In the genomic region with DNA sequence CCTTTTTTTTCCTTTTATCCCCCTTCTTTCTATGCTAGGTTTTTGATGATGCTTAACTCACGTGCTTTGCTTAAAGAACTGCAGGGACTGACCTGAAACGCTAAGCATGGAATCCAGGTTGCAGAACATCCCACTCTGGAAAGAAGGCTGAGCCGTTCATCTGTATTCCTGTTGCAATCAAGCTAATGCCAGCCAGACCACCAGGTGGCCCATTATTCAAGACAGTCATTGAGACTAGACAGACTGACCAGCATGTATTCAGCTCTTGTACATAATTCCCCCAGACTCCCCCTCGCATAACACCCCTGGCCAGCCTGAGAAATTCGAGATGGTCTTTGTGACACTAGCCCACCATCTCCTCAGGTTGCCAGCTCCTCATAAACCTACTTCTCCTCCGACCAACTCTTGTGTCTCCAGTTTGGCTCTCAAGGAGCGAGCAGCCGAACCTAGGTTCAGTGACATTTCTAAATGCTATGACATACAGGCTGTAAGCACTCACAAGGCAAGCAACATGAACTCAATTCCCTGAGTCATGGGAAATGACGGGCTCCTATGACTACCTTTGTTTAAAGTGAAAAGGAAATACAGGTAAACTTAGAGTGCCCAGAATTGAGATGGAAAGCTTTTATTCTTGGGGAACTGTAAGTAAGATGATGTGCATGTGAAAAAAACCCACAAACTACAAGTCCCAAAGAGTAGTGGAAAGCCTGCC, we compare ENCODE assay signal across 16 cellular contexts.
A peak's percentile ranks its signal among the peaks of the same experiment; 100 is the strongest.
DNase-seq lines count a peak whose midpoint lies in the region; ATAC-seq and TF ChIP-seq lines count a peak whose summit lies in the region.
"Had no signal": no experiment of that assay in that cellular context is flagged by ENCODE, and none has a peak within 500 bp of the region (broad histone marks: within the 10 kb centered on the region; RNA-seq: fewer than 3 reads in every experiment).

No MANE protein-coding gene starts in this region.

- no peak for ATAC-seq in mucosa of descending colon

- intact Hi-C loops in testis (cut with DNase I; ENCODE audit: low total_unique reads), result no loop called here
- intact Hi-C loops in spleen (cut with DNase I; ENCODE audit: low total_unique reads), result no loop called here
- intact Hi-C loops in mucosa of descending colon (cut with DNase I, micrococcal nuclease), result no loop called here

- H3K27me3 ChIP-seq in testis, result no peaks in the 10 kb centered on the region
- no peaks in the 10 kb centered on the region for H3K27me3 ChIP-seq in spleen (replicated peaks in 1 of 7)
- H3K27me3 ChIP-seq: pancreas had no signal

- H3K36me3 ChIP-seq in testis (ENCODE audit: low read depth, missing control alignments) (no peaks in the 10 kb centered on the region), spleen (no peaks in the 10 kb centered on the region), mucosa of descending colon (ENCODE audit: low read depth) (no peaks in the 10 kb centered on the region)
- H3K36me3 ChIP-seq: pancreas had no signal

- TF ChIP-seq POLR2A in testis (IDR thresholded peaks at IDR 0.05) (no peak), spleen (IDR thresholded peaks at IDR 0.05) (no peak)

- H3K4me3 ChIP-seq in epithelial cell of proximal tubule (ENCODE audit: low read depth, low read length), result no peak overlapping the region
- no peak overlapping the region for H3K4me3 ChIP-seq in testis
- H3K4me3 ChIP-seq in spleen, result no peak overlapping the region
- H3K4me3 ChIP-seq in mucosa of descending colon, result no peak overlapping the region
- H3K4me3 ChIP-seq: pancreas had no signal

- DNase-seq in SHP77 (lab: John Stamatoyannopoulos, UW) (peak; percentile 8 to 51), SHP77 treated with DMSO at 0.1 percent for 48 hours (lab: John Stamatoyannopoulos, UW) (no peak), SK-MEL-5 (ENCODE audit: low read depth, low spot score) (peak; percentile 59), epithelial cell of proximal tubule (ENCODE audit: low read depth) (no peak), testis (peak; percentile 25), spleen (no peak), NCI-H2107 treated with DMSO at 0.1 percent for 48 hours (lab: John Stamatoyannopoulos, UW; ENCODE audit: unreplicated experiment) (no peak), mucosa of descending colon (no peak)
- DNase-seq: activated CD4-positive, alpha-beta T cell treated with anti-CD3 and anti-CD28 coated beads for 1 hour; activated T-cell treated with anti-CD3 and anti-CD28 coated beads for 4 hours; cortex of kidney; midbrain; NCI-H226; OCI-M1; pancreas; small intestine had no signal

- peak; percentile 34 for TF ChIP-seq CTCF in epithelial cell of proximal tubule (conservative IDR thresholded peaks at IDR 0.05; ENCODE audit: low read depth, low read length)
- TF ChIP-seq CTCF in testis (IDR thresholded peaks at IDR 0.05), result no peak
- TF ChIP-seq CTCF in spleen (IDR thresholded peaks at IDR 0.05 in 8 of 11, conservative IDR thresholded peaks at IDR 0.05 in 3 of 11), result no peak
- no peak for TF ChIP-seq CTCF in mucosa of descending colon (IDR thresholded peaks at IDR 0.05)

- H3K27ac ChIP-seq in testis, result no peak overlapping the region
- no peak overlapping the region for H3K27ac ChIP-seq in spleen
- H3K27ac ChIP-seq: pancreas had no signal

- in situ Hi-C loops in SK-MEL-5 (cut with HindIII; ENCODE audit: low pct_unique_long_range_greater_than_20kb, low sequenced_read_pairs), result no loop called here

- no peaks in the 10 kb centered on the region for H3K9me3 ChIP-seq in testis
- H3K9me3 ChIP-seq in spleen, result peaks cover 0 to 22% (median 21%) of the 10 kb centered on the region in 8 donors
- peaks cover 8% of the 10 kb centered on the region for H3K9me3 ChIP-seq in mucosa of descending colon
- H3K9me3 ChIP-seq: pancreas had no signal

- H3K4me1 ChIP-seq in testis (no peaks in the 10 kb centered on the region), spleen (no peaks in the 10 kb centered on the region), mucosa of descending colon (ENCODE audit: low read depth) (no peaks in the 10 kb centered on the region)
- H3K4me1 ChIP-seq: pancreas had no signal

- WGBS in testis, 2 donors, result 79 to 83% methylated on average over 9 of the region's 9 CpGs
- WGBS in spleen, 5 donors, result 77 to 83% (median 81%) methylated on average over 9 of the region's 9 CpGs

Comparison
In these comparisons a context has a peak if more than half of its experiments do, and no peak if none do; other contexts are left out.
1. DNase-seq: peak in SHP77 (2 of 2), SK-MEL-5 (single experiment) and testis (single experiment); none in SHP77 treated with DMSO at 0.1 percent for 48 hours (single experiment), epithelial cell of proximal tubule (single experiment), spleen (single experiment), NCI-H2107 treated with DMSO at 0.1 percent for 48 hours (single experiment) and mucosa of descending colon (0 of 3).